ENCODE assay signal across 9 cellular contexts in genomic region chr4:147479817-147480216, GRCh38. TPM values are rescaled to one million over a fixed set of nuclear protein-coding genes. Genes with fewer than 3 reads are reported as not detected.
DNase-seq lines count a peak whose midpoint lies in the region; ATAC-seq, FAIRE-seq and TF ChIP-seq lines count a peak whose summit lies in the region.
"Had no signal": no experiment of that assay in that cellular context is flagged by ENCODE, and none has a peak within 500 bp of the region (broad histone marks: within the 10 kb centered on the region; RNA-seq: fewer than 3 reads in every experiment).

No MANE protein-coding gene starts in this region.

- FAIRE-seq in astrocyte (lab: Jason Lieb, UNC) = peak; percentile 17
- no peak for FAIRE-seq in frontal cortex (lab: Jason Lieb, UNC)

- no peak for TF ChIP-seq POLR2A in testis (IDR thresholded peaks at IDR 0.05)

- H3K9me3 Mint-ChIP-seq in astrocyte (ENCODE audit: unreplicated experiment) = peaks cover 2% of the 10 kb centered on the region

- intact Hi-C loops in left ventricle myocardium superior (cut with micrococcal nuclease) (no loop called here), testis (cut with DNase I; ENCODE audit: low total_unique reads) (no loop called here)

- no peak overlapping the region for H3K23ac ChIP-seq in neuronal stem cell (ENCODE audit: low read depth, low read length, poor library complexity)

- H3K27ac ChIP-seq in astrocyte (ENCODE audit: low read depth, low read length) = no peak overlapping the region
- H3K27ac ChIP-seq in testis = peak overlapping the region; percentile 82 to 92
- no peak overlapping the region for H3K27ac ChIP-seq in RWPE1
- no peak overlapping the region for H3K27ac ChIP-seq in neuronal stem cell (replicated peaks; ENCODE audit: low read length)

- H2BK120ac ChIP-seq in neuronal stem cell (ENCODE audit: low read depth, low read length) = no peak overlapping the region

- peak; percentile 65 for DNase-seq in H4 (ENCODE audit: low spot score)
- DNase-seq in astrocyte (ENCODE audit: low read depth) = peak; percentile 81
- no peak for DNase-seq in left ventricle myocardium superior
- DNase-seq in testis = no peak
- no peak for DNase-seq in RWPE1 (ENCODE audit: low spot score)
- no peak for DNase-seq in frontal cortex (ENCODE audit: low spot score in 2 of 2)
- no peak for DNase-seq in HuH-7.5 (ENCODE audit: low spot score)
- no peak for DNase-seq in neuronal stem cell (ENCODE audit: low spot score)
- DNase-seq: activated CD8-positive, alpha-beta T cell treated with anti-CD3 and anti-CD28 coated beads, Interleukin-2, amount 10 ng/mL, durations not matched to agents 7 days and 5 days had no signal

- H3K4me3 ChIP-seq in astrocyte (ENCODE audit: insufficient read depth, low read depth, low read length) = no peak overlapping the region
- H3K4me3 ChIP-seq in testis = no peak overlapping the region
- H3K4me3 ChIP-seq in neuronal stem cell (ENCODE audit: low read length in 2 of 2) = no peak overlapping the region

- H3K18ac ChIP-seq in neuronal stem cell (ENCODE audit: low read length) = no peak overlapping the region

- H3K9ac ChIP-seq in astrocyte (ENCODE audit: low read length) (no peak overlapping the region), neuronal stem cell (ENCODE audit: low read depth, low read length, poor library complexity) (no peak overlapping the region)

- H3K27me3 Mint-ChIP-seq in astrocyte (ENCODE audit: low read depth, unreplicated experiment) = peaks cover 9% of the 10 kb centered on the region

- no peak overlapping the region for H2BK12ac ChIP-seq in neuronal stem cell (ENCODE audit: low read length)

- peak overlapping the region; percentile 90 for H3K4me3 Mint-ChIP-seq in astrocyte (ENCODE audit: unreplicated experiment)
- H3K4me3 Mint-ChIP-seq: activated CD8-positive, alpha-beta T cell treated with anti-CD3 and anti-CD28 coated beads, Interleukin-2, amount 10 ng/mL, durations not matched to agents 7 days and 5 days had no signal

- no peaks in the 10 kb centered on the region for H3K79me1 ChIP-seq in neuronal stem cell (ENCODE audit: low read depth, low read length)

- H3K4me1 Mint-ChIP-seq in astrocyte (ENCODE audit: low read depth, unreplicated experiment) = peaks cover 7% of the 10 kb centered on the region

- no peaks in the 10 kb centered on the region for H3K27me3 ChIP-seq in astrocyte (ENCODE audit: insufficient read depth, low read length)
- H3K27me3 ChIP-seq in testis = no peaks in the 10 kb centered on the region
- peaks cover 0 to 45% (median 3%) of the 10 kb centered on the region in 3 experiments for H3K27me3 ChIP-seq in neuronal stem cell (ENCODE audit: control insufficient read depth in 3 of 3, insufficient read depth in 3 of 3, low read depth in 1 of 3, low read length in 3 of 3)

- no peak overlapping the region for H3K4ac ChIP-seq in neuronal stem cell (ENCODE audit: low read length)

- no peaks in the 10 kb centered on the region for H4K20me1 ChIP-seq in astrocyte (ENCODE audit: insufficient read depth, low read length)

- H2BK5ac ChIP-seq in neuronal stem cell (ENCODE audit: low read length) = no peak overlapping the region

- POLR2A ChIA-PET in RWPE1 (lab: Yijun Ruan, JAX; ENCODE audit: low non-redundant PET) = no interaction called here

- no peak overlapping the region for H3K27ac Mint-ChIP-seq in astrocyte (ENCODE audit: unreplicated experiment)
- H3K27ac Mint-ChIP-seq: activated CD8-positive, alpha-beta T cell treated with anti-CD3 and anti-CD28 coated beads, Interleukin-2, amount 10 ng/mL, durations not matched to agents 7 days and 5 days had no signal

- no peak overlapping the region for H4K8ac ChIP-seq in neuronal stem cell (ENCODE audit: low read depth, low read length)

- CTCF ChIA-PET in RWPE1 (lab: Yijun Ruan, JAX) = no interaction called here

- no peak overlapping the region for H2BK15ac ChIP-seq in neuronal stem cell (ENCODE audit: low read length)

- H2AFZ ChIP-seq in astrocyte (ENCODE audit: low read depth, low read length) (no peak overlapping the region), neuronal stem cell (ENCODE audit: low read length) (no peak overlapping the region)

- H3K14ac ChIP-seq in neuronal stem cell (ENCODE audit: low read length) = no peak overlapping the region

- no peaks in the 10 kb centered on the region for H3K9me3 ChIP-seq in astrocyte (ENCODE audit: insufficient read depth, low read depth, low read length)
- H3K9me3 ChIP-seq in testis = no peaks in the 10 kb centered on the region
- no peaks in the 10 kb centered on the region for H3K9me3 ChIP-seq in neuronal stem cell (replicated peaks in 1 of 2; ENCODE audit: control insufficient read depth in 2 of 2, insufficient read depth in 1 of 2, low read depth in 1 of 2, low read length in 2 of 2)

- ATAC-seq in left ventricle myocardium superior = peak; percentile 41
- ATAC-seq: activated CD8-positive, alpha-beta T cell treated with anti-CD3 and anti-CD28 coated beads, Interleukin-2, amount 10 ng/mL, durations not matched to agents 7 days and 5 days had no signal

- peaks cover 35% of the 10 kb centered on the region for H3K79me2 ChIP-seq in astrocyte (ENCODE audit: insufficient read depth, low read length)

- 36 to 53% methylated on average over 6 of the region's 6 CpGs for WGBS in testis, 2 donors
- WGBS in neuronal stem cell (ENCODE audit: extremely low coverage in 2 of 2, insufficient read length in 2 of 2, insufficient replicate concordance in 1 of 2), 2 donors = no CpG with 5 or more reads among the region's 6 CpGs

- no peak overlapping the region for H4K91ac ChIP-seq in neuronal stem cell (ENCODE audit: low read depth, low read length, poor library complexity)

- no peak overlapping the region for H2AK5ac ChIP-seq in neuronal stem cell (ENCODE audit: low read depth, low read length)

- H3K36me3 ChIP-seq in astrocyte (ENCODE audit: insufficient read depth, low read length) (no peaks in the 10 kb centered on the region), testis (ENCODE audit: low read depth, missing control alignments) (no peaks in the 10 kb centered on the region), neuronal stem cell (replicated peaks in 1 of 2; ENCODE audit: control insufficient read depth in 2 of 2, insufficient read depth in 2 of 2, low read length in 2 of 2) (no peaks in the 10 kb centered on the region)

- no peaks in the 10 kb centered on the region for H3K36me3 Mint-ChIP-seq in astrocyte (ENCODE audit: low read depth, unreplicated experiment)

- no peak for TF ChIP-seq CTCF in astrocyte (IDR thresholded peaks at IDR 0.05; ENCODE audit: insufficient read depth, low read depth, low read length)
- no peak for TF ChIP-seq CTCF in testis (IDR thresholded peaks at IDR 0.05)
- no peak for TF ChIP-seq CTCF in RWPE1 (conservative IDR thresholded peaks at IDR 0.05; ENCODE audit: low read depth)

- H3K4me1 ChIP-seq in astrocyte (ENCODE audit: insufficient read depth, low read length) (peaks cover 25% of the 10 kb centered on the region), testis (peaks cover 5% of the 10 kb centered on the region), neuronal stem cell (ENCODE audit: control insufficient read depth in 2 of 2, insufficient read depth in 1 of 2, low read depth in 1 of 2, low read length in 2 of 2) (no peaks in the 10 kb centered on the region)

- H3K4me2 ChIP-seq in astrocyte (ENCODE audit: low read length) = peak overlapping the region; percentile 85
- H3K4me2 ChIP-seq in neuronal stem cell (ENCODE audit: insufficient read depth, low read length, poor library complexity, severe bottlenecking) = no peak overlapping the region

RNA-seq across cellular contexts. Expression of gene EDNRA, which starts 1.1 kb away (rescaled TPM):
- total RNA-seq in H4 (2014; rRNA removed; shearing (Covaris generic)) = not detected in 2 replicates
- total RNA-seq in astrocyte = 6.4 and 9.3 TPM in 2 replicates
- total RNA-seq in left ventricle myocardium superior = 6.1 TPM
- 10 to 100 TPM in 1 of 2 donors, 1 to 10 TPM in 1; 9.4 to 12.3 TPM for total RNA-seq in testis
- 14.1 TPM for polyA plus RNA-seq in testis (ENCODE audit: insufficient read depth, low read depth, low replicate concordance)
- 9.4 TPM for total RNA-seq in frontal cortex
- polyA plus RNA-seq in neuronal stem cell (2013, experiment 1 of 2) = 5.6 TPM
- polyA plus RNA-seq in neuronal stem cell (2013, experiment 2 of 2) = 5.6 TPM
- total RNA-seq: activated CD8-positive, alpha-beta T cell treated with anti-CD3 and anti-CD28 coated beads, Interleukin-2, amount 10 ng/mL, durations not matched to agents 7 days and 5 days had no signal

Comparison
In these comparisons a context has a peak if more than half of its experiments do, and no peak if none do; other contexts are left out.
1. DNase-seq: peak in H4 (single experiment) and astrocyte (single experiment); none in left ventricle myocardium superior (single experiment), testis (single experiment), RWPE1 (single experiment), frontal cortex (0 of 2), HuH-7.5 (single experiment) and neuronal stem cell (single experiment).
2. H3K27ac ChIP-seq: peak in testis (2 of 2); none in astrocyte (single experiment), RWPE1 (single experiment) and neuronal stem cell (single experiment).